In genomic region chr16:66364117-66364958, GRCh38 we compare ENCODE assay signal across 12 cellular contexts. TPM values are rescaled to one million over a fixed set of nuclear protein-coding genes. Genes with fewer than 3 reads are reported as not detected.
DNase-seq lines count a peak whose midpoint lies in the region; ATAC-seq lines count a peak whose summit lies in the region.
"Had no signal": no experiment of that assay in that cellular context is flagged by ENCODE, and none has a peak within 500 bp of the region (broad histone marks: within the 10 kb centered on the region; RNA-seq: fewer than 3 reads in every experiment).

No MANE protein-coding gene starts in this region.

- H3K4me3 Mint-ChIP-seq in stimulated activated naive CD8-positive, alpha-beta T cell treated with anti-CD3 and anti-CD28 coated beads, Interleukin-15, amount 100 ng/mL, for 72 hours: no peak overlapping the region
- H3K4me3 Mint-ChIP-seq in activated CD8-positive, alpha-beta memory T cell treated with anti-CD3 and anti-CD28 coated beads, Interleukin-2, amount 10 ng/mL, durations not matched to agents 7 days and 5 days: no peak overlapping the region
- H3K4me3 Mint-ChIP-seq: natural killer cell treated with Interleukin-12 subunit alpha and Interleukin-12 subunit beta and Interleukin-15 and Interleukin-18, amount 100 ng/mL, for 72 hours had no signal

- H3K36me3 ChIP-seq in mesenchymal stem cell (ENCODE audit: control insufficient read depth in 1 of 2, insufficient read depth in 2 of 2, low read depth in 1 of 2, low read length in 2 of 2) (no peaks in the 10 kb centered on the region), aorta (ENCODE audit: control insufficient read depth in 1 of 2, insufficient read depth in 2 of 2, low read length in 1 of 2) (no peaks in the 10 kb centered on the region)
- H3K36me3 ChIP-seq: SJSA1 had no signal

- H3K9me3 ChIP-seq in mesenchymal stem cell (ENCODE audit: control insufficient read depth, low read length): no peaks in the 10 kb centered on the region
- H3K9me3 ChIP-seq in aorta (ENCODE audit: control insufficient read depth, low read length): no peaks in the 10 kb centered on the region
- H3K9me3 ChIP-seq: SJSA1 had no signal

- H2BK5ac ChIP-seq in mesenchymal stem cell (ENCODE audit: low read depth, low read length, poor library complexity, severe bottlenecking): no peak overlapping the region

- H3K9me3 Mint-ChIP-seq in stimulated activated naive CD8-positive, alpha-beta T cell treated with anti-CD3 and anti-CD28 coated beads, Interleukin-15, amount 100 ng/mL, for 72 hours: no peaks in the 10 kb centered on the region
- H3K9me3 Mint-ChIP-seq in activated CD8-positive, alpha-beta memory T cell treated with anti-CD3 and anti-CD28 coated beads, Interleukin-2, amount 10 ng/mL, durations not matched to agents 7 days and 5 days (ENCODE audit: low read depth): no peaks in the 10 kb centered on the region
- H3K9me3 Mint-ChIP-seq: natural killer cell treated with Interleukin-12 subunit alpha and Interleukin-12 subunit beta and Interleukin-15 and Interleukin-18, amount 100 ng/mL, for 72 hours had no signal

- no peak overlapping the region for H3K9ac ChIP-seq in mesenchymal stem cell (ENCODE audit: low read length)

- H3K4me1 ChIP-seq in mesenchymal stem cell (ENCODE audit: control insufficient read depth, insufficient read depth, low read depth, low read length) (peaks cover 20% of the 10 kb centered on the region), aorta (ENCODE audit: control insufficient read depth in 1 of 2, insufficient read depth in 2 of 2, low read length in 2 of 2) (no peaks in the 10 kb centered on the region)

- H2AK5ac ChIP-seq in mesenchymal stem cell (ENCODE audit: low read length, severe bottlenecking): peak overlapping the region; percentile 66

- peaks cover 61% of the 10 kb centered on the region for H3K27me3 Mint-ChIP-seq in stimulated activated naive CD8-positive, alpha-beta T cell treated with anti-CD3 and anti-CD28 coated beads, Interleukin-15, amount 100 ng/mL, for 72 hours
- H3K27me3 Mint-ChIP-seq in activated CD8-positive, alpha-beta memory T cell treated with anti-CD3 and anti-CD28 coated beads, Interleukin-2, amount 10 ng/mL, durations not matched to agents 7 days and 5 days: peaks cover 53% of the 10 kb centered on the region

- no peak overlapping the region for H3K4ac ChIP-seq in mesenchymal stem cell (ENCODE audit: low read depth in 1 of 2, low read length in 2 of 2)

- no peak overlapping the region for H2BK15ac ChIP-seq in mesenchymal stem cell (ENCODE audit: low read depth, poor library complexity, severe bottlenecking)

- H3K27ac ChIP-seq in mesenchymal stem cell (ENCODE audit: low read length, poor library complexity, severe bottlenecking) (no peak overlapping the region), aorta (ENCODE audit: low read depth in 1 of 2, low read length in 2 of 2) (no peak overlapping the region)
- H3K27ac ChIP-seq: SJSA1 had no signal

- no peak overlapping the region for H4K8ac ChIP-seq in mesenchymal stem cell (ENCODE audit: low read length)

- H3K4me1 Mint-ChIP-seq in stimulated activated naive CD8-positive, alpha-beta T cell treated with anti-CD3 and anti-CD28 coated beads, Interleukin-15, amount 100 ng/mL, for 72 hours: peaks cover 16% of the 10 kb centered on the region
- H3K4me1 Mint-ChIP-seq in activated CD8-positive, alpha-beta memory T cell treated with anti-CD3 and anti-CD28 coated beads, Interleukin-2, amount 10 ng/mL, durations not matched to agents 7 days and 5 days: peaks cover 16% of the 10 kb centered on the region

- no peak for DNase-seq in stimulated activated naive CD8-positive, alpha-beta T cell treated with anti-CD3 and anti-CD28 coated beads, Interleukin-15, amount 100 ng/mL, for 72 hours
- no peak for DNase-seq in stimulated activated naive CD8-positive, alpha-beta T cell treated with anti-CD3 and anti-CD28 coated beads, Interleukin-15, Interleukin-2, amounts not matched to agents 100 U/mL and 50 U/mL, for 24 hours
- DNase-seq in ecto neural progenitor cell (ENCODE audit: low spot score): peak; percentile 70
- peak; percentile 20 for DNase-seq in mesenchymal stem cell
- no peak for DNase-seq in aorta
- no peak for DNase-seq in activated CD8-positive, alpha-beta memory T cell treated with anti-CD3 and anti-CD28 coated beads, Interleukin-2, amount 10 ng/mL, durations not matched to agents 7 days and 5 days
- no peak for DNase-seq in SW 1271 (lab: John Stamatoyannopoulos, UW)
- DNase-seq: activated T-cell treated with anti-CD3 and anti-CD28 coated beads for 4 hours had no signal

- H3K79me1 ChIP-seq in mesenchymal stem cell (replicated peaks; ENCODE audit: low read length, poor library complexity, severe bottlenecking): no peaks in the 10 kb centered on the region

- peak overlapping the region; percentile 60 to 62 for H3K27ac Mint-ChIP-seq in stimulated activated naive CD8-positive, alpha-beta T cell treated with anti-CD3 and anti-CD28 coated beads, Interleukin-15, amount 100 ng/mL, for 72 hours
- H3K27ac Mint-ChIP-seq in activated CD8-positive, alpha-beta memory T cell treated with anti-CD3 and anti-CD28 coated beads, Interleukin-2, amount 10 ng/mL, durations not matched to agents 7 days and 5 days: no peak overlapping the region
- H3K27ac Mint-ChIP-seq: natural killer cell treated with Interleukin-12 subunit alpha and Interleukin-12 subunit beta and Interleukin-15 and Interleukin-18, amount 100 ng/mL, for 72 hours had no signal

- H3K4me2 ChIP-seq in mesenchymal stem cell (ENCODE audit: low read length, poor library complexity, severe bottlenecking): no peak overlapping the region

- CTCF ChIA-PET in activated CD8-positive, alpha-beta memory T cell treated with anti-CD3 and anti-CD28 coated beads, Interleukin-2, amount 10 ng/mL, durations not matched to agents 7 days and 5 days (lab: Charles Lee): interaction anchor here (1.8 kb wide), 1 partner anchor 22 kb away, joined by 5 read pairs; no protein-coding TSS in a partner anchor

- H3K27me3 ChIP-seq in mesenchymal stem cell (ENCODE audit: control insufficient read depth in 1 of 2, insufficient read depth in 1 of 2, low read length in 2 of 2): peaks cover 0 to 81% of the 10 kb centered on the region in 2 experiments
- no peaks in the 10 kb centered on the region for H3K27me3 ChIP-seq in aorta (ENCODE audit: control insufficient read depth in 1 of 2, insufficient read depth in 2 of 2, low read length in 1 of 2)
- H3K27me3 ChIP-seq: SJSA1 had no signal

- H2BK120ac ChIP-seq in mesenchymal stem cell (ENCODE audit: low read depth, low read length): no peak overlapping the region

- 65% methylated on average over 16 of the region's 16 CpGs for WGBS in mesenchymal stem cell
- 38 to 40% methylated on average over 16 of the region's 16 CpGs for WGBS in aorta, 2 donors

- H3K4me3 ChIP-seq in mesenchymal stem cell (ENCODE audit: insufficient read depth in 1 of 2, low read depth in 1 of 2, low read length in 2 of 2) (no peak overlapping the region), aorta (ENCODE audit: low read length in 2 of 2) (no peak overlapping the region)
- H3K4me3 ChIP-seq: SJSA1 had no signal

- no peak overlapping the region for H2AFZ ChIP-seq in mesenchymal stem cell (ENCODE audit: low read depth, low read length)

- no peak overlapping the region for H3K23ac ChIP-seq in mesenchymal stem cell (ENCODE audit: low read length in 2 of 2)

- intact Hi-C loops in aorta (cut with DNase I): no loop called here

- no peak for ATAC-seq in stimulated activated naive CD8-positive, alpha-beta T cell treated with anti-CD3 and anti-CD28 coated beads, Interleukin-15, amount 100 ng/mL, for 72 hours
- ATAC-seq in stimulated activated naive CD8-positive, alpha-beta T cell treated with anti-CD3 and anti-CD28 coated beads, Interleukin-15, Interleukin-2, amounts not matched to agents 100 U/mL and 50 U/mL, for 24 hours: no peak
- peak; percentile 31 for ATAC-seq in aorta (ENCODE audit: low FRiP score)
- ATAC-seq in HG02571 (IDR thresholded peaks at IDR 0.05; ENCODE audit: unreplicated experiment): no peak
- ATAC-seq in activated CD8-positive, alpha-beta memory T cell treated with anti-CD3 and anti-CD28 coated beads, Interleukin-2, amount 10 ng/mL, durations not matched to agents 7 days and 5 days: no peak
- ATAC-seq: natural killer cell treated with Interleukin-12 subunit alpha and Interleukin-12 subunit beta and Interleukin-15 and Interleukin-18, amount 100 ng/mL, for 72 hours had no signal

- no peak overlapping the region for H2BK12ac ChIP-seq in mesenchymal stem cell (ENCODE audit: low read length in 2 of 2)

- no peak overlapping the region for H4K91ac ChIP-seq in mesenchymal stem cell (ENCODE audit: low read length)

- no peaks in the 10 kb centered on the region for H3K36me3 Mint-ChIP-seq in activated CD8-positive, alpha-beta memory T cell treated with anti-CD3 and anti-CD28 coated beads, Interleukin-2, amount 10 ng/mL, durations not matched to agents 7 days and 5 days
- H3K36me3 Mint-ChIP-seq: natural killer cell treated with Interleukin-12 subunit alpha and Interleukin-12 subunit beta and Interleukin-15 and Interleukin-18, amount 100 ng/mL, for 72 hours had no signal

- peak overlapping the region in 1 of 2 experiments; percentile 25 for H3K18ac ChIP-seq in mesenchymal stem cell (ENCODE audit: low read depth in 1 of 2, low read length in 2 of 2)

- peak overlapping the region in 1 of 2 experiments; percentile 44 for H3K14ac ChIP-seq in mesenchymal stem cell (ENCODE audit: low read length in 2 of 2)

RNA-seq across cellular contexts. Expression of gene CDH5, which starts 2.2 kb away (rescaled TPM):
- 0.01 TPM for polyA plus RNA-seq in mesenchymal stem cell (2013, experiment 1 of 2)
- not detected for polyA plus RNA-seq in mesenchymal stem cell (2013, experiment 2 of 2)
- total RNA-seq in aorta: 10 to 100 TPM; 38.2 to 97.5 TPM
- polyA plus RNA-seq in aorta: 1 to 10 TPM; 1.5 to 3.6 TPM
- not detected for total RNA-seq in activated CD8-positive, alpha-beta memory T cell treated with anti-CD3 and anti-CD28 coated beads, Interleukin-2, amount 10 ng/mL, durations not matched to agents 7 days and 5 days
- total RNA-seq: natural killer cell treated with Interleukin-12 subunit alpha and Interleukin-12 subunit beta and Interleukin-15 and Interleukin-18, amount 100 ng/mL, for 72 hours; SJSA1 had no signal
- polyA plus RNA-seq: AG04450 had no signal

Comparison
In these comparisons a context has a peak if more than half of its experiments do, and no peak if none do; other contexts are left out.
1. DNase-seq: peak in ecto neural progenitor cell (single experiment) and mesenchymal stem cell (single experiment); none in stimulated activated naive CD8-positive, alpha-beta T cell treated with anti-CD3 and anti-CD28 coated beads, Interleukin-15, amount 100 ng/mL, for 72 hours (0 of 2), stimulated activated naive CD8-positive, alpha-beta T cell treated with anti-CD3 and anti-CD28 coated beads, Interleukin-15, Interleukin-2, amounts not matched to agents 100 U/mL and 50 U/mL, for 24 hours (single experiment), aorta (0 of 2), activated CD8-positive, alpha-beta memory T cell treated with anti-CD3 and anti-CD28 coated beads, Interleukin-2, amount 10 ng/mL, durations not matched to agents 7 days and 5 days (single experiment) and SW 1271 (0 of 2).
2. RNA of gene CDH5, which starts 2.2 kb away (total RNA-seq): 38.2 to 97.5 TPM in aorta; not detected in activated CD8-positive, alpha-beta memory T cell treated with anti-CD3 and anti-CD28 coated beads, Interleukin-2, amount 10 ng/mL, durations not matched to agents 7 days and 5 days; every median in the first group is over 10 times any median in the second.